Comparison of ENCODE assay signal across 8 cellular contexts in the genomic region with DNA sequence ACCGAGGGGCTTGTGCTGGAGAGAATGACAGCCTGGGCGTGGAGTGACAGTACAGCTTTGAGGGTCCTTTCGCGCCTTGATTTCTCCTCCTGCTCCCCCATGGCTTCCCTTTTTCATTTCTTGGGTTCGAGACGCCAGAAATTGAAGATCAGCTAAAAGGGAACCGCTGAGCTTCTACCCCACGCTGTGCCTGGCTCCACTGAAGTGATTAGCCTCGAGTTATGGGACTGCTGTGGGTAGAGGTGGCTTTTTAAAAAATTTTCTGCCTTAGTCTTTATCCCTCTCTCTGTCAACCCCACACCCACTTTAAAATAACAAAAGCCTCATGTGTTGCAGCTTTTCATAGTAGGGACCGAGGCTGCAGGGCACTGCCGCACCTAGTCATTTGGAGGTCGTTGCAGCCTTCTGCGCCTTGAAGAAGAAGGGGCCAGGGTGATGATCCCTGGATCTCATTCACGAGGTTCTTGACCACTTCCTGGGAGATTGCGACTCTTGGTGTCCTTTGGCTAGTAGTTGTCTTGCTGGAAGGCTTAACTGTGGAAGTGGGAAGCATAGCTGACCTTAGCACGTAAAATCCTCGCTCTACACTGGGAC. TPM values are rescaled to one million over a fixed set of nuclear protein-coding genes. Genes with fewer than 3 reads are reported as not detected.
A peak's percentile ranks its signal among the peaks of the same experiment; 100 is the strongest.
DNase-seq lines count a peak whose midpoint lies in the region; ATAC-seq and TF ChIP-seq lines count a peak whose summit lies in the region.

No MANE protein-coding gene starts in this region.

- DNase-seq in HPDE6-E6E7 (ENCODE audit: extremely low spot score) (peak; percentile 4), glutamatergic neuron (no peak), pons (ENCODE audit: low spot score) (peak; percentile 27)
- peak; percentile 23 for DNase-seq in activated CD4-positive, alpha-beta memory T cell treated with anti-CD3 and anti-CD28 coated beads, Interleukin-2, amount 10 ng/mL, durations not matched to agents 7 days and 5 days
- DNase-seq in stimulated activated CD4-positive, alpha-beta T cell treated with anti-CD3 and anti-CD28 coated beads, Interleukin-4, amount 100 ng/mL, for 1 hour = no peak

- peaks cover 44% of the 10 kb centered on the region for H3K4me1 Mint-ChIP-seq in activated CD4-positive, alpha-beta memory T cell treated with anti-CD3 and anti-CD28 coated beads, Interleukin-2, amount 10 ng/mL, durations not matched to agents 7 days and 5 days
- H3K4me1 Mint-ChIP-seq in glutamatergic neuron (ENCODE audit: low read depth, unreplicated experiment) = peaks cover 8% of the 10 kb centered on the region

- peak overlapping the region; percentile 92 for H3K4me3 Mint-ChIP-seq in activated CD4-positive, alpha-beta memory T cell treated with anti-CD3 and anti-CD28 coated beads, Interleukin-2, amount 10 ng/mL, durations not matched to agents 7 days and 5 days
- H3K4me3 Mint-ChIP-seq in glutamatergic neuron (ENCODE audit: unreplicated experiment) = peak overlapping the region; percentile 96

- H3K4me3 ChIP-seq in GM08714 (ENCODE audit: low read length) = peak overlapping the region; percentile 75

- H3K36me3 Mint-ChIP-seq in activated CD4-positive, alpha-beta memory T cell treated with anti-CD3 and anti-CD28 coated beads, Interleukin-2, amount 10 ng/mL, durations not matched to agents 7 days and 5 days (ENCODE audit: low read depth) = peaks cover 11% of the 10 kb centered on the region
- H3K36me3 Mint-ChIP-seq in glutamatergic neuron (ENCODE audit: unreplicated experiment) = no peaks in the 10 kb centered on the region

- ATAC-seq in HG02870 (IDR thresholded peaks at IDR 0.05; ENCODE audit: unreplicated experiment) = no peak
- ATAC-seq in activated CD4-positive, CD25-positive, alpha-beta regulatory T cell treated with anti-CD3 and anti-CD28 coated beads, Interleukin-2, amount 50 U/mL, for 24 hours = no peak

- POLR2A ChIA-PET in activated CD4-positive, alpha-beta memory T cell treated with anti-CD3 and anti-CD28 coated beads, Interleukin-2, amount 10 ng/mL, durations not matched to agents 7 days and 5 days (lab: Charles Lee) = interaction anchor here (0.6 to 3.3 kb wide), 19 partner anchors 8 to 368 kb away, joined by 3 to 33 read pairs (median 5); a partner anchor contains a TSS

- peak overlapping the region; percentile 99 for H3K27ac Mint-ChIP-seq in activated CD4-positive, alpha-beta memory T cell treated with anti-CD3 and anti-CD28 coated beads, Interleukin-2, amount 10 ng/mL, durations not matched to agents 7 days and 5 days
- peak overlapping the region; percentile 97 for H3K27ac Mint-ChIP-seq in glutamatergic neuron (ENCODE audit: unreplicated experiment)

- H3K9me3 Mint-ChIP-seq in activated CD4-positive, alpha-beta memory T cell treated with anti-CD3 and anti-CD28 coated beads, Interleukin-2, amount 10 ng/mL, durations not matched to agents 7 days and 5 days = no peaks in the 10 kb centered on the region
- peaks cover 13% of the 10 kb centered on the region for H3K9me3 Mint-ChIP-seq in glutamatergic neuron (ENCODE audit: unreplicated experiment)

- H3K27me3 Mint-ChIP-seq in activated CD4-positive, alpha-beta memory T cell treated with anti-CD3 and anti-CD28 coated beads, Interleukin-2, amount 10 ng/mL, durations not matched to agents 7 days and 5 days = no peaks in the 10 kb centered on the region
- H3K27me3 Mint-ChIP-seq in glutamatergic neuron (ENCODE audit: unreplicated experiment) = peaks cover 4% of the 10 kb centered on the region

- TF ChIP-seq CTCF in glutamatergic neuron (IDR thresholded peaks at IDR 0.05; ENCODE audit: partially characterized antibody, unreplicated experiment) = no peak

- CTCF ChIA-PET in activated CD4-positive, alpha-beta memory T cell treated with anti-CD3 and anti-CD28 coated beads, Interleukin-2, amount 10 ng/mL, durations not matched to agents 7 days and 5 days (lab: Charles Lee) = interaction anchor here (0.6 to 1.8 kb wide), 10 partner anchors 17 to 439 kb away, joined by 3 to 7 read pairs (median 3); a partner anchor contains a TSS

RNA-seq across cellular contexts. Expression of a gene that starts 0.6 kb away (rescaled TPM):
- 10 to 100 TPM; 53.7 to 66.6 TPM for total RNA-seq in activated CD4-positive, alpha-beta memory T cell treated with anti-CD3 and anti-CD28 coated beads, Interleukin-2, amount 10 ng/mL, durations not matched to agents 7 days and 5 days
- total RNA-seq in glutamatergic neuron (ENCODE audit: unreplicated experiment) = 134 TPM

RNA-seq across cellular contexts. Expression of a gene that starts 0.8 kb away (rescaled TPM):
- 10 to 100 TPM in 1 of 2 experiments, 1 to 10 TPM in 1; 9.6 to 10.8 TPM for total RNA-seq in activated CD4-positive, alpha-beta memory T cell treated with anti-CD3 and anti-CD28 coated beads, Interleukin-2, amount 10 ng/mL, durations not matched to agents 7 days and 5 days
- total RNA-seq in glutamatergic neuron (ENCODE audit: unreplicated experiment) = 9.6 TPM

Comparison
In these comparisons a context has a peak if more than half of its experiments do, and no peak if none do; other contexts are left out.
1. DNase-seq: peak in HPDE6-E6E7 (single experiment), activated CD4-positive, alpha-beta memory T cell treated with anti-CD3 and anti-CD28 coated beads, Interleukin-2, amount 10 ng/mL, durations not matched to agents 7 days and 5 days (single experiment) and pons (single experiment); none in glutamatergic neuron (single experiment) and stimulated activated CD4-positive, alpha-beta T cell treated with anti-CD3 and anti-CD28 coated beads, Interleukin-4, amount 100 ng/mL, for 1 hour (single experiment).